In the genomic region with DNA sequence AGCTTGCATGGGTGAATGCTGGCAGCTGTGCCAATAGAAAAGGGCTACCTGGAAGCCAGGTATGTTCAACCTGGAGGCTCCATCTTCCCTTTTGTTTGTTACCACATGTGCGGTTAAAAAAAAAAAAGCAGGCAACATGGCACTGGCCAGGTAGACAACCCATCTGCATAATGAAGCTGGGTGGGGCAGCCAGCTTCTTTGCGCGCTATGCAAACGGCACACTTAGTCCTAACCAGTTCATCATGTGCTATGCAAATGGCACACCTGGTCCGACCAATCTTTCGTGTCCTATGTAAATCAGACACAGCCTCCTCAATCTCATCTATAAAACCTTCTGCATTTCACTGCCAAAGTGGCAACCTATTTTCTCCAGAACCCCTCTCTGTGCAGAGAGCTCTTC, we compare ENCODE assay signal across 18 cellular contexts. TPM values are rescaled to one million over a fixed set of nuclear protein-coding genes. Genes with fewer than 3 reads are reported as not detected.
DNase-seq lines count a peak whose midpoint lies in the region; ATAC-seq and TF ChIP-seq lines count a peak whose summit lies in the region.
"Had no signal": no experiment of that assay in that cellular context is flagged by ENCODE, and none has a peak within 500 bp of the region (broad histone marks: within the 10 kb centered on the region; RNA-seq: fewer than 3 reads in every experiment).

No MANE protein-coding gene starts in this region.

- no peak for TF ChIP-seq POLR2A in testis (IDR thresholded peaks at IDR 0.05)

- intact Hi-C loops in lower lobe of right lung (cut with DNase I) (no loop called here), testis (cut with DNase I; ENCODE audit: low total_unique reads) (no loop called here)

- H3K27ac ChIP-seq in RWPE2 (ENCODE audit: poor library complexity, severe bottlenecking) (peak overlapping the region; percentile 34), lower lobe of right lung (no peak overlapping the region), testis (no peak overlapping the region)
- H3K27ac ChIP-seq: HL-60 had no signal

- DNase-seq in ELF-1 (ENCODE audit: low read depth, low spot score) (peak; percentile 58), NCI-H146 treated with DMSO at 0.1 percent for 48 hours (lab: John Stamatoyannopoulos, UW; ENCODE audit: unreplicated experiment) (peak; percentile 99), RWPE2 (ENCODE audit: low spot score) (no peak), lower lobe of right lung (no peak), testis (no peak), GOT3 (lab: John Stamatoyannopoulos, UW) (no peak)
- DNase-seq: activated CD4-positive, alpha-beta memory T cell treated with anti-CD3 and anti-CD28 coated beads, Interleukin-2, amount 10 ng/mL, durations not matched to agents 7 days and 5 days; BE2C; endodermal cell; Kasumi-1; NCI-H2107; stimulated activated CD4-positive, alpha-beta T cell treated with anti-CD3 and anti-CD28 coated beads, Interleukin-15, amount 100 ng/mL, for 24 hours had no signal

- H3K36me3 ChIP-seq in RWPE2 (ENCODE audit: low read depth) (no peaks in the 10 kb centered on the region), lower lobe of right lung (no peaks in the 10 kb centered on the region), testis (ENCODE audit: low read depth, missing control alignments) (no peaks in the 10 kb centered on the region)
- H3K36me3 ChIP-seq: BE2C had no signal

- H3K27me3 ChIP-seq in RWPE2 (ENCODE audit: insufficient read depth, poor library complexity, severe bottlenecking), result no peaks in the 10 kb centered on the region
- no peaks in the 10 kb centered on the region for H3K27me3 ChIP-seq in lower lobe of right lung (ENCODE audit: low read depth)
- H3K27me3 ChIP-seq in testis, result no peaks in the 10 kb centered on the region
- H3K27me3 ChIP-seq: BE2C had no signal

- no peaks in the 10 kb centered on the region for H3K9me3 ChIP-seq in RWPE2 (ENCODE audit: severe bottlenecking)
- no peaks in the 10 kb centered on the region for H3K9me3 ChIP-seq in lower lobe of right lung
- no peaks in the 10 kb centered on the region for H3K9me3 ChIP-seq in testis
- H3K9me3 ChIP-seq: BE2C had no signal

- no peak for TF ChIP-seq CTCF in RWPE2 (IDR thresholded peaks at IDR 0.05; ENCODE audit: poor library complexity, severe bottlenecking)
- TF ChIP-seq CTCF in lower lobe of right lung (IDR thresholded peaks at IDR 0.05), result no peak
- no peak for TF ChIP-seq CTCF in testis (IDR thresholded peaks at IDR 0.05)

- H3K4me3 ChIP-seq in RWPE2 (ENCODE audit: severe bottlenecking), result no peak overlapping the region
- no peak overlapping the region for H3K4me3 ChIP-seq in lower lobe of right lung
- H3K4me3 ChIP-seq in testis, result no peak overlapping the region

- ATAC-seq in RWPE2 (ENCODE audit: low read depth) (peak; percentile 65; the same call in 2 of the 3 replicates), lower lobe of right lung (peak; percentile 56 to 65), GM19467 (IDR thresholded peaks at IDR 0.05; ENCODE audit: unreplicated experiment) (no peak)
- ATAC-seq: natural killer cell treated with Interleukin-12 subunit alpha and Interleukin-12 subunit beta and Interleukin-15 and Interleukin-18, amount 100 ng/mL, for 72 hours had no signal

- WGBS in testis, 2 donors, result 84 to 90% methylated on average over 6 of the region's 6 CpGs

- H3K4me1 ChIP-seq in RWPE2 (ENCODE audit: insufficient read depth, poor library complexity, severe bottlenecking), result peaks cover 15% of the 10 kb centered on the region
- H3K4me1 ChIP-seq in lower lobe of right lung, result peaks cover 22% of the 10 kb centered on the region
- no peaks in the 10 kb centered on the region for H3K4me1 ChIP-seq in testis
- H3K4me1 ChIP-seq: BE2C had no signal

RNA-seq across cellular contexts. Expression of a gene that starts 11.3 kb away (rescaled TPM):
- total RNA-seq in lower lobe of right lung (not detected), testis (under 1 TPM; 0.37 to 0.79 TPM)
- polyA plus RNA-seq in testis (ENCODE audit: insufficient read depth, low read depth, low replicate concordance), result not detected
- total RNA-seq: activated CD4-positive, alpha-beta memory T cell treated with anti-CD3 and anti-CD28 coated beads, Interleukin-2, amount 10 ng/mL, durations not matched to agents 7 days and 5 days; activated T-helper 1 cell treated with anti-CD3 and anti-CD28 coated beads, Interleukin-12 subunit alpha, Interleukin-12 subunit beta, Interleukin-2, Interleukin-4 antibody, amounts not matched to agents 30 ng/mL and 10 ng/mL and 1 ng/mL, durations not matched to agents 14 hours and 24 hours and 36 hours; endodermal cell; frontal cortex; lung microvascular endothelial cell; natural killer cell treated with Interleukin-12 subunit alpha and Interleukin-12 subunit beta and Interleukin-15 and Interleukin-18, amount 100 ng/mL, for 72 hours had no signal

RNA-seq across cellular contexts. Expression of a gene that starts 41.6 kb away (rescaled TPM):
- total RNA-seq in lower lobe of right lung (35.0 TPM), testis (10 to 100 TPM; 29.1 to 41.1 TPM)
- 31.9 TPM for polyA plus RNA-seq in testis (ENCODE audit: insufficient read depth, low read depth, low replicate concordance)

Comparison
In these comparisons a context has a peak if more than half of its experiments do, and no peak if none do; other contexts are left out.
1. DNase-seq: peak in ELF-1 (single experiment) and NCI-H146 treated with DMSO at 0.1 percent for 48 hours (single experiment); none in RWPE2 (single experiment), lower lobe of right lung (single experiment), testis (single experiment) and GOT3 (single experiment).